8 cellular contexts compared by ENCODE assay signal in the genomic region with DNA sequence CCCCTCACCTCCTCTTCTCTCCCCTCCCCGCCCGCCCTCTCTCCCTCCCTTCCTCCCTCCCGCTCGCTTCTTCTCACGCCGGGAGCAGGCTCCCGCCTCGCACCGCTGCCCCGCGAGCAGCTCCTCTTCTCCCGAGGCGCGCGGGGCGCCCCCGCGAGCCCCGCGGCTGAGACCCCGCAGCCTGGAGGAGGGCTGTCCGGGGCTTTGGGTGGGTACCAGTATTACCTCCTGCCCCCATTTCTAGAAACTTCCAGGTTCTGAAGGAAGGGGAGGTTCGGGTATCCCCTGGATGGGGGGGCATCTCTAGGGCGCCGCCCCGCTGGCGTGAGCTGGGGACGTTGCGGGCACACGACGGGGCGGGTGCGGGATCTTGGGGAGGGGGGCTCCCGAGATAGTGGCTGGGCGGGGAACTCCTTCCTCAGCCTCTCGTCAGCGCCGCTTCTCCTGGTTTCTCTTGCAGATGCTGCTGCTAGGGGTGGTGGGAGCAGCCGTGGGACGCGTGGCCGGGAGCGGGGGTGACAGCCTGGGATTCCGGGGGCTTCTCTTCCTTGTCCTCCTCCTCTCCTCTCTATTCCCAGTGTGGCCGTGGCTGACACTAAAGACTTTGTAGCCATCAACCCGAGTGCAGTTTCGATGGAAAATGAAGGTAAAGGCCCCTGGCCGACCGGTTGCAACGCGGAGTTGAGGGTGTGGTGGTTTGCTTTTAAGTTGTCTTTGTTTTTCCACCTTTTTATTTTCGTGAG. TPM values are rescaled to one million over a fixed set of nuclear protein-coding genes. Genes with fewer than 3 reads are reported as not detected.
DNase-seq lines count a peak whose midpoint lies in the region; ATAC-seq and TF ChIP-seq lines count a peak whose summit lies in the region.

No MANE protein-coding gene starts in this region.

- H3K4me1 Mint-ChIP-seq in activated T-helper 2 cell treated with anti-CD3 and anti-CD28 coated beads, Interferon-gamma antibody, Interleukin-2, Interleukin-4, amounts not matched to agents 10 μg/mL and 5 μg/mL and 100 μg/mL, durations not matched to agents 14 hours and 24 hours and 36 hours (ENCODE audit: low read depth) = peaks cover 35% of the 10 kb centered on the region

- no peaks in the 10 kb centered on the region for H3K9me3 Mint-ChIP-seq in activated T-helper 2 cell treated with anti-CD3 and anti-CD28 coated beads, Interferon-gamma antibody, Interleukin-2, Interleukin-4, amounts not matched to agents 10 μg/mL and 5 μg/mL and 100 μg/mL, durations not matched to agents 14 hours and 24 hours and 36 hours

- no peaks in the 10 kb centered on the region for H3K9me3 ChIP-seq in neuron (ENCODE audit: low read length)
- no peaks in the 10 kb centered on the region for H3K9me3 ChIP-seq in thoracic aorta

- peak overlapping the region; percentile 93 for H3K4me3 Mint-ChIP-seq in activated T-helper 2 cell treated with anti-CD3 and anti-CD28 coated beads, Interferon-gamma antibody, Interleukin-2, Interleukin-4, amounts not matched to agents 10 μg/mL and 5 μg/mL and 100 μg/mL, durations not matched to agents 14 hours and 24 hours and 36 hours (ENCODE audit: low read depth)

- H3K27me3 ChIP-seq in neuron (ENCODE audit: insufficient read depth, low read length) (no peaks in the 10 kb centered on the region), thoracic aorta (replicated peaks; ENCODE audit: insufficient read depth) (no peaks in the 10 kb centered on the region)

- H2AFZ ChIP-seq in neuron (ENCODE audit: low read depth, low read length) = peak overlapping the region; percentile 87

- peak overlapping the region; percentile 98 to 99 for H3K27ac ChIP-seq in thoracic aorta

- H3K27me3 Mint-ChIP-seq in activated T-helper 2 cell treated with anti-CD3 and anti-CD28 coated beads, Interferon-gamma antibody, Interleukin-2, Interleukin-4, amounts not matched to agents 10 μg/mL and 5 μg/mL and 100 μg/mL, durations not matched to agents 14 hours and 24 hours and 36 hours (ENCODE audit: low read depth) = no peaks in the 10 kb centered on the region

- H3K4me3 ChIP-seq in foreskin fibroblast (ENCODE audit: low read depth in 1 of 2, low read length in 2 of 2) = peak overlapping the region; percentile 73 to 83
- H3K4me3 ChIP-seq in neuron (ENCODE audit: low read length) = peak overlapping the region; percentile 92
- peak overlapping the region; percentile 99 for H3K4me3 ChIP-seq in thoracic aorta

- H3K36me3 ChIP-seq in neuron (ENCODE audit: insufficient read depth, low read length) (no peaks in the 10 kb centered on the region), thoracic aorta (no peaks in the 10 kb centered on the region)

- intact Hi-C loops in activated T-helper 2 cell treated with anti-CD3 and anti-CD28 coated beads, Interferon-gamma antibody, Interleukin-2, Interleukin-4, amounts not matched to agents 10 μg/mL and 5 μg/mL and 100 μg/mL, durations not matched to agents 14 hours and 24 hours and 36 hours (cut with micrococcal nuclease) = loop anchor here (5.0 to 10.0 kb wide), 2 partner anchors 133 to 490 kb away; a partner anchor contains a TSS

- H3K4me1 ChIP-seq in neuron (ENCODE audit: insufficient read depth, low read length) (peaks cover 23% of the 10 kb centered on the region), thoracic aorta (ENCODE audit: control insufficient read depth in 1 of 2, low read depth in 2 of 2) (peaks cover 9 to 30% of the 10 kb centered on the region in 2 donors)

- ATAC-seq in HG02642 (IDR thresholded peaks at IDR 0.05; ENCODE audit: poor library complexity, unreplicated experiment) (peak; percentile 31), thoracic aorta (ENCODE audit: insufficient number of reproducible peaks, low FRiP score, low read depth) (no peak)

- TF ChIP-seq CTCF in foreskin fibroblast (IDR thresholded peaks at IDR 0.05; ENCODE audit: low read depth, low read length) (no peak), thoracic aorta (IDR thresholded peaks at IDR 0.05) (no peak)

- DNase-seq in NCI-H1436 (lab: John Stamatoyannopoulos, UW) = peak; percentile 59
- DNase-seq in NCI-H1436 treated with DMSO at 0.1 percent for 48 hours (lab: John Stamatoyannopoulos, UW) = no peak
- peak; percentile 66 for DNase-seq in NCI-H69 (lab: John Stamatoyannopoulos, UW)
- peak; percentile 23 for DNase-seq in activated T-helper 2 cell treated with anti-CD3 and anti-CD28 coated beads, Interferon-gamma antibody, Interleukin-2, Interleukin-4, amounts not matched to agents 10 μg/mL and 5 μg/mL and 100 μg/mL, durations not matched to agents 14 hours and 24 hours and 36 hours (ENCODE audit: low spot score)
- peak in 1 of 2 donors; percentile 49 for DNase-seq in foreskin fibroblast
- DNase-seq in thoracic aorta (ENCODE audit: low spot score) = no peak

- peaks cover 9% of the 10 kb centered on the region for H3K36me3 Mint-ChIP-seq in activated T-helper 2 cell treated with anti-CD3 and anti-CD28 coated beads, Interferon-gamma antibody, Interleukin-2, Interleukin-4, amounts not matched to agents 10 μg/mL and 5 μg/mL and 100 μg/mL, durations not matched to agents 14 hours and 24 hours and 36 hours (ENCODE audit: low read depth)

- peak overlapping the region; percentile 85 for H3K27ac Mint-ChIP-seq in activated T-helper 2 cell treated with anti-CD3 and anti-CD28 coated beads, Interferon-gamma antibody, Interleukin-2, Interleukin-4, amounts not matched to agents 10 μg/mL and 5 μg/mL and 100 μg/mL, durations not matched to agents 14 hours and 24 hours and 36 hours

RNA-seq across cellular contexts. Expression of a gene that starts 0.4 kb away (rescaled TPM):
- total RNA-seq in activated T-helper 2 cell treated with anti-CD3 and anti-CD28 coated beads, Interferon-gamma antibody, Interleukin-2, Interleukin-4, amounts not matched to agents 10 μg/mL and 5 μg/mL and 100 μg/mL, durations not matched to agents 14 hours and 24 hours and 36 hours = 59.4 and 63.7 TPM in 2 replicates
- 10 to 100 TPM; 51.1 to 53.1 TPM for total RNA-seq in thoracic aorta

Comparison
In these comparisons a context has a peak if more than half of its experiments do, and no peak if none do; other contexts are left out.
1. DNase-seq: peak in NCI-H1436 (single experiment), NCI-H69 (single experiment) and activated T-helper 2 cell treated with anti-CD3 and anti-CD28 coated beads, Interferon-gamma antibody, Interleukin-2, Interleukin-4, amounts not matched to agents 10 μg/mL and 5 μg/mL and 100 μg/mL, durations not matched to agents 14 hours and 24 hours and 36 hours (single experiment); none in NCI-H1436 treated with DMSO at 0.1 percent for 48 hours (single experiment) and thoracic aorta (single experiment).
2. Peak in every context shown above with its lines, with median percentiles within 50 percentile points of each other: H3K4me3 ChIP-seq.